ENCODE assay signal across 12 cellular contexts in the genomic region with DNA sequence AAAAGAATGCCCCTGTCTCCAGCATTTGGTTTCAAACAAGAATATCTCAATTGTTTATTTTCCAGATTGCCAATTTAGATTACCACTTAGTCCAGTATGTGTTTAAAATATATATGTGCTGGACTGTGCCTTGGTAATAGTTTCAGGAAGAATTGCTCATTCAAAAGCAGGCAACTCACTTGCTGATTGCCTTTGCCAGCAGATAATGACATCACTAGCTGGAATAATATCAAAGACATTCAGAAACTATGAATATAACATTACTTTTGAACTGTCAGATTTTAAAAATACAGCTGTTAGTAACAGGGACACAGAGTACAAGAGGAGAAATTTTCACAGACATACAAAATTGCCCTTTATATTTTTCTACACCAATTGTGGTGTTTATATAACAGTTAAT.
DNase-seq lines count a peak whose midpoint lies in the region; ATAC-seq, FAIRE-seq and TF ChIP-seq lines count a peak whose summit lies in the region.
"Had no signal": no experiment of that assay in that cellular context is flagged by ENCODE, and none has a peak within 500 bp of the region (broad histone marks: within the 10 kb centered on the region; RNA-seq: fewer than 3 reads in every experiment).

No MANE protein-coding gene starts in this region.

- H3K27ac ChIP-seq in pancreas (peak overlapping the region in 1 of 4 donors; percentile 14), suprapubic skin (no peak overlapping the region)
- H3K27ac ChIP-seq in CD8-positive, alpha-beta T cell (ENCODE audit: low read depth, low read length): no peak overlapping the region
- H3K27ac ChIP-seq: lower lobe of right lung, skin epidermis had no signal

- H3K4me1 Mint-ChIP-seq in CD8-positive, alpha-beta T cell (ENCODE audit: low read depth): peaks cover 11% of the 10 kb centered on the region

- peak; percentile 76 to 92 (median 87) for ATAC-seq in pancreas
- ATAC-seq in CD8-positive, alpha-beta T cell: no peak
- ATAC-seq in HG03442 (IDR thresholded peaks at IDR 0.05; ENCODE audit: unreplicated experiment): no peak

- no peak overlapping the region for H3K27ac Mint-ChIP-seq in CD8-positive, alpha-beta T cell
- H3K27ac Mint-ChIP-seq: endodermal cell had no signal

- H3K36me3 ChIP-seq in adipocyte (ENCODE audit: control insufficient read depth, insufficient read depth, low read length, severe bottlenecking) (peaks cover 8% of the 10 kb centered on the region), pancreas (no peaks in the 10 kb centered on the region), suprapubic skin (peaks cover 5% of the 10 kb centered on the region)
- H3K36me3 ChIP-seq in CD8-positive, alpha-beta T cell (ENCODE audit: insufficient read depth, low read length): no peaks in the 10 kb centered on the region

- no peak for TF ChIP-seq EP300 in suprapubic skin (IDR thresholded peaks at IDR 0.05)

- H3K4me3 Mint-ChIP-seq in CD8-positive, alpha-beta T cell: no peak overlapping the region
- H3K4me3 Mint-ChIP-seq: endodermal cell had no signal

- intact Hi-C loops in pancreas (cut with DNase I): no loop called here
- intact Hi-C loops in CD8-positive, alpha-beta T cell (cut with DNase I, micrococcal nuclease): no loop called here

- peak; percentile 51 for FAIRE-seq in pancreas (lab: Jason Lieb, UNC)

- CTCF ChIA-PET in CD8-positive, alpha-beta T cell (lab: Charles Lee): interaction anchor here (0.6 kb wide), 1 partner anchor 204 kb away, joined by 3 read pairs; no protein-coding TSS in a partner anchor

- peaks cover 7% of the 10 kb centered on the region for H3K36me3 Mint-ChIP-seq in CD8-positive, alpha-beta T cell

- H3K4me1 ChIP-seq in adipocyte (ENCODE audit: control insufficient read depth, insufficient read depth, low read length) (peaks cover 49% of the 10 kb centered on the region), pancreas (peaks cover 9 to 26% (median 11%) of the 10 kb centered on the region in 3 donors), suprapubic skin (peaks cover 11% of the 10 kb centered on the region)
- no peaks in the 10 kb centered on the region for H3K4me1 ChIP-seq in CD8-positive, alpha-beta T cell (ENCODE audit: insufficient read depth, low read length)

- H3K9ac ChIP-seq in adipocyte (ENCODE audit: low read length): peak overlapping the region; percentile 7

- TF ChIP-seq POLR2A in suprapubic skin (IDR thresholded peaks at IDR 0.05) (no peak), erythroblast (IDR thresholded peaks at IDR 0.05; ENCODE audit: low read length) (no peak)

- H3K27me3 ChIP-seq in adipocyte (replicated peaks; ENCODE audit: control insufficient read depth, insufficient read depth, low read length) (no peaks in the 10 kb centered on the region), pancreas (no peaks in the 10 kb centered on the region), suprapubic skin (no peaks in the 10 kb centered on the region)
- H3K27me3 ChIP-seq in CD8-positive, alpha-beta T cell (ENCODE audit: insufficient read depth, low read length): no peaks in the 10 kb centered on the region

- H3K4me3 ChIP-seq in adipocyte (ENCODE audit: low read length) (no peak overlapping the region), pancreas (no peak overlapping the region), suprapubic skin (no peak overlapping the region)
- H3K4me3 ChIP-seq in CD8-positive, alpha-beta T cell (ENCODE audit: low read depth, low read length): no peak overlapping the region
- H3K4me3 ChIP-seq: lower lobe of right lung, skin epidermis had no signal

- peak; percentile 38 for DNase-seq in AG09319 (ENCODE audit: extremely low read depth, low read depth)
- DNase-seq in adipocyte (ENCODE audit: low read depth): peak; percentile 80
- peak; percentile 24 for DNase-seq in fibroblast of the conjunctiva (ENCODE audit: low read depth)
- no peak for DNase-seq in pancreas
- no peak for DNase-seq in CD8-positive, alpha-beta T cell
- no peak for DNase-seq in suprapubic skin (ENCODE audit: low spot score in 2 of 2)
- no peak for DNase-seq in erythroblast (lab: John Stamatoyannopoulos, UW)
- DNase-seq: activated CD4-positive, CD25-positive, alpha-beta regulatory T cell treated with anti-CD3 and anti-CD28 coated beads, Interleukin-2, amount 50 U/mL, for 72 hours; endodermal cell; lower lobe of right lung had no signal

- no peaks in the 10 kb centered on the region for H3K27me3 Mint-ChIP-seq in CD8-positive, alpha-beta T cell (ENCODE audit: low read depth)

- POLR2A ChIA-PET in CD8-positive, alpha-beta T cell (lab: Charles Lee): no interaction called here

- H3K9me3 ChIP-seq in adipocyte (ENCODE audit: control insufficient read depth, low read length): no peaks in the 10 kb centered on the region
- no peaks in the 10 kb centered on the region for H3K9me3 ChIP-seq in pancreas
- no peaks in the 10 kb centered on the region for H3K9me3 ChIP-seq in CD8-positive, alpha-beta T cell (ENCODE audit: low read length)
- H3K9me3 ChIP-seq in suprapubic skin: no peaks in the 10 kb centered on the region
- H3K9me3 ChIP-seq: lower lobe of right lung had no signal

- TF ChIP-seq CTCF in AG09319 (IDR thresholded peaks at IDR 0.05; ENCODE audit: low read depth, low read length): no peak
- no peak for TF ChIP-seq CTCF in pancreas (IDR thresholded peaks at IDR 0.05)
- TF ChIP-seq CTCF in CD8-positive, alpha-beta T cell (IDR thresholded peaks at IDR 0.05): no peak
- no peak for TF ChIP-seq CTCF in suprapubic skin (IDR thresholded peaks at IDR 0.05)

- H3K9me3 Mint-ChIP-seq in CD8-positive, alpha-beta T cell: no peaks in the 10 kb centered on the region
- H3K9me3 Mint-ChIP-seq: endodermal cell had no signal

Comparison
In these comparisons a context has a peak if more than half of its experiments do, and no peak if none do; other contexts are left out.
1. DNase-seq: peak in AG09319 (single experiment), adipocyte (single experiment) and fibroblast of the conjunctiva (single experiment); none in pancreas (0 of 6), CD8-positive, alpha-beta T cell (0 of 7), suprapubic skin (0 of 2) and erythroblast (0 of 2).
2. ATAC-seq: peak in pancreas (4 of 4); none in CD8-positive, alpha-beta T cell (single experiment) and HG03442 (single experiment).